In genomic region chr5:107772418-107773310, GRCh38 we compare ENCODE assay signal across 14 cellular contexts.
DNase-seq lines count a peak whose midpoint lies in the region; ATAC-seq and TF ChIP-seq lines count a peak whose summit lies in the region.
"Had no signal": no experiment of that assay in that cellular context is flagged by ENCODE, and none has a peak within 500 bp of the region (broad histone marks: within the 10 kb centered on the region; RNA-seq: fewer than 3 reads in every experiment).

No MANE protein-coding gene starts in this region.

- TF ChIP-seq CTCF in left ventricle myocardium inferior (IDR thresholded peaks at IDR 0.05; ENCODE audit: borderline replicate concordance): no peak

- H3K4me1 ChIP-seq in SJCRH30 (peaks cover 55% of the 10 kb centered on the region), left ventricle myocardium inferior (peaks cover 3% of the 10 kb centered on the region)
- H3K4me1 ChIP-seq: esophagus squamous epithelium, prostate gland had no signal

- no peak overlapping the region for H3K27ac ChIP-seq in SJCRH30
- no peak overlapping the region for H3K27ac ChIP-seq in left ventricle myocardium inferior (replicated peaks)
- H3K27ac ChIP-seq: esophagus squamous epithelium, prostate gland had no signal

- H3K36me3 ChIP-seq in SJCRH30 (no peaks in the 10 kb centered on the region), left ventricle myocardium inferior (no peaks in the 10 kb centered on the region)
- H3K36me3 ChIP-seq: esophagus squamous epithelium, prostate gland had no signal

- H3K27me3 ChIP-seq in SJCRH30 (no peaks in the 10 kb centered on the region), left ventricle myocardium inferior (ENCODE audit: low read depth) (no peaks in the 10 kb centered on the region)

- DNase-seq in Ammon's horn (ENCODE audit: low spot score): peak; percentile 2
- peak; percentile 41 for DNase-seq in NCI-H1694 (lab: John Stamatoyannopoulos, UW)
- DNase-seq in SJCRH30: peak; percentile 19 to 57
- DNase-seq in left ventricle myocardium inferior: peak; percentile 18
- DNase-seq in germinal center (ENCODE audit: low spot score): no peak
- no peak for DNase-seq in NCI-H2029 (lab: John Stamatoyannopoulos, UW)
- DNase-seq: activated CD8-positive, alpha-beta memory T cell treated with anti-CD3 and anti-CD28 coated beads, Interleukin-2, amount 50 U/mL, for 48 hours; activated naive CD8-positive, alpha-beta T cell treated with anti-CD3 and anti-CD28 coated beads, Interleukin-2, amount 10 ng/mL, durations not matched to agents 7 days and 5 days; esophagus squamous epithelium; H7; stimulated activated CD4-positive, alpha-beta T cell treated with anti-CD3 and anti-CD28 coated beads, Interleukin-1b, Interleukin-23, amount 100 ng/mL, for 48 hours had no signal

- H3K9me3 ChIP-seq in SJCRH30 (replicated peaks): no peaks in the 10 kb centered on the region
- H3K9me3 ChIP-seq in left ventricle myocardium inferior (replicated peaks): no peaks in the 10 kb centered on the region
- H3K9me3 ChIP-seq: esophagus squamous epithelium, prostate gland had no signal

- ATAC-seq in HG03135 (IDR thresholded peaks at IDR 0.05; ENCODE audit: unreplicated experiment) (no peak), HG03196 (IDR thresholded peaks at IDR 0.05; ENCODE audit: unreplicated experiment) (no peak)

- H3K4me3 ChIP-seq in SJCRH30: no peak overlapping the region
- H3K4me3 ChIP-seq in left ventricle myocardium inferior: no peak overlapping the region
- H3K4me3 ChIP-seq: esophagus squamous epithelium, prostate gland had no signal

- intact Hi-C loops in left ventricle myocardium inferior (cut with micrococcal nuclease): no loop called here

Comparison
In these comparisons a context has a peak if more than half of its experiments do, and no peak if none do; other contexts are left out.
1. DNase-seq: peak in Ammon's horn (single experiment), NCI-H1694 (single experiment), SJCRH30 (2 of 2) and left ventricle myocardium inferior (single experiment); none in germinal center (single experiment) and NCI-H2029 (single experiment).